ENCODE assay signal across 8 cellular contexts in the genomic region with DNA sequence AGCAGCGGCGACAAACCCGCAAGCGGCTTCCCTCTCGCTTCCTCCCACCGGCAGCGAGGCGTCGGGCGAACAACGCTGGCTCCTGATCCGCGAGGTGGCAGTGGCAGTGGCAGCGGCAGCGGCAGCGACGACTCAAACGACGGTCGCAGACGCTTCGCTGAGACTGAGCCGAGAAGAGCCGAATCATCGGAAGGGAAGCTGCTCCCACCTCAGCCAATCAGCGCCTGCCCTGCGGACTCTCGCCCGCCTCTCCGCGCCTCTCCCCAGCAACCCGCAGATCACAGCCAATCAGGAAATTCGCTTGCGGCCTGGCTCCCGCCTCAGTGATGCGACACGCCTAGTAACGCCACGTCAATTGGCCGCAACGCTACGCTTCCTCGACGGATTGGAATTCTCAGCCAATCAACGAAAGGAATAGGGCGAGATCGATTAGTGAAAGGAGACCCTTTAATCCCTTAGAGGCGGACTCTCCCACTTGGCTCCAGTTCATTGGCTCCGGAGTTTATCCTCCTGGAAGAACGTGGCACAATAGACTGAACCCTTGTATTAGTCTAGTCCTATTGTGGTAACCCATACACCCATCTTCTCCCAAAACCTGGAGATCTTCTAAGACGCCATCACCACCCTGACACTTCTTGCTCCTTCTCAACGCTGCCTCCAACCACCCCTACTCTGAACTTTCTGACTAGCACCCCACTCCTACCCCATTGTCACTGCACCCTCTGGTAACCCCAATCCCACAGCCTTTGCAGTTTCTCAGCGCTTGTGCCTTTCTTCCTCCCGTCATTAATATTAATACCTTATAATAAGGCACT.
DNase-seq lines count a peak whose midpoint lies in the region; ATAC-seq lines count a peak whose summit lies in the region.

Gene VCP, minus strand, starts transcription at position 165 of the 815 bp plus-strand sequence. CDS start 272 bp downstream, outside the sequence.

- ATAC-seq in GM19372 (IDR thresholded peaks at IDR 0.05; ENCODE audit: low read depth, unreplicated experiment) (peak; percentile 83), HG03558 (IDR thresholded peaks at IDR 0.05; ENCODE audit: extremely low read depth, unreplicated experiment) (peak; percentile 59)

- peak; percentile 62 to 99 (median 94) for DNase-seq in C1 segment of cervical spinal cord (lab: John Stamatoyannopoulos, UW)
- peak; percentile 97 for DNase-seq in NCI-H748 treated with DMSO at 0.1 percent for 48 hours (lab: John Stamatoyannopoulos, UW)
- DNase-seq in activated CD4-positive, alpha-beta T cell treated with anti-CD3 and anti-CD28 coated beads, Interleukin-2, amount 50 U/mL, for 24 hours (ENCODE audit: low read depth in 1 of 2, low spot score in 1 of 2), result peak; percentile 85 to 98
- peak; percentile 99 for DNase-seq in dedifferentiated amniotic fluid mesenchymal stem cell (ENCODE audit: extremely low spot score)
- peak; percentile 99 for DNase-seq in left kidney (ENCODE audit: low read depth, low spot score)
- DNase-seq in stimulated activated CD4-positive, alpha-beta T cell treated with anti-CD3 and anti-CD28 coated beads, Interleukin-2, amount 100 ng/mL, for 4 hours (ENCODE audit: low read depth), result peak; percentile 96

Comparison
In these comparisons a context has a peak if more than half of its experiments do, and no peak if none do; other contexts are left out.
1. Peak in every context shown above with its lines: DNase-seq and ATAC-seq.